In genomic region chr12:12837025-12837872, GRCh38 we compare ENCODE assay signal across 8 cellular contexts. TPM values are rescaled to one million over a fixed set of nuclear protein-coding genes. Genes with fewer than 3 reads are reported as not detected.
DNase-seq lines count a peak whose midpoint lies in the region; ATAC-seq and TF ChIP-seq lines count a peak whose summit lies in the region.

No MANE protein-coding gene starts in this region.

- H3K4me3 Mint-ChIP-seq in activated T-cell treated with anti-CD3 and anti-CD28 coated beads, Interleukin-2, amount 50 U/mL, for 4 hours: no peak overlapping the region

- H3K27me3 ChIP-seq in ovary (no peaks in the 10 kb centered on the region), aorta (ENCODE audit: control insufficient read depth in 1 of 2, insufficient read depth in 2 of 2, low read length in 1 of 2) (no peaks in the 10 kb centered on the region)

- H3K4me1 Mint-ChIP-seq in activated T-cell treated with anti-CD3 and anti-CD28 coated beads, Interleukin-2, amount 50 U/mL, for 4 hours (ENCODE audit: low read depth): peaks cover 30% of the 10 kb centered on the region

- TF ChIP-seq CTCF in foreskin fibroblast (IDR thresholded peaks at IDR 0.05; ENCODE audit: low read depth, low read length) (peak; percentile 46), ovary (IDR thresholded peaks at IDR 0.05) (peak; percentile 32 to 70 (median 61))

- H3K4me3 ChIP-seq in foreskin fibroblast (ENCODE audit: low read depth in 1 of 2, low read length in 2 of 2) (no peak overlapping the region), ovary (no peak overlapping the region), aorta (ENCODE audit: low read length in 2 of 2) (no peak overlapping the region)

- H3K9me3 ChIP-seq in ovary: no peaks in the 10 kb centered on the region
- H3K9me3 ChIP-seq in aorta (ENCODE audit: control insufficient read depth, low read length): no peaks in the 10 kb centered on the region

- ATAC-seq in HG02973 (IDR thresholded peaks at IDR 0.05; ENCODE audit: unreplicated experiment) (peak; percentile 56), aorta (ENCODE audit: low FRiP score) (peak; percentile 68), GM21526 (IDR thresholded peaks at IDR 0.05; ENCODE audit: low FRiP score, unreplicated experiment) (no peak)
- ATAC-seq in activated T-cell treated with anti-CD3 and anti-CD28 coated beads, Interleukin-2, amount 50 U/mL, for 4 hours: peak; percentile 95 to 96

- no peak for TF ChIP-seq POLR2A in ovary (IDR thresholded peaks at IDR 0.05)

- intact Hi-C loops in ovary (cut with DNase I) (loop anchor here in 3 of 4 donors (5.0 to 10.0 kb wide), 3 partner anchors 145 to 378 kb away; no protein-coding TSS in a partner anchor), aorta (cut with DNase I) (loop anchor here (2.0 to 5.0 kb wide), 3 partner anchors 50 to 146 kb away; no protein-coding TSS in a partner anchor)

- WGBS in ovary, 3 donors: 32 to 56% (median 49%) methylated on average over 15 of the region's 15 CpGs
- 31 to 46% methylated on average over 15 of the region's 15 CpGs for WGBS in aorta, 2 donors

- H3K4me1 ChIP-seq in ovary (ENCODE audit: insufficient read depth) (peaks cover 3% of the 10 kb centered on the region), aorta (ENCODE audit: control insufficient read depth in 1 of 2, insufficient read depth in 2 of 2, low read length in 2 of 2) (no peaks in the 10 kb centered on the region)

- no peaks in the 10 kb centered on the region for H3K27me3 Mint-ChIP-seq in activated T-cell treated with anti-CD3 and anti-CD28 coated beads, Interleukin-2, amount 50 U/mL, for 4 hours (ENCODE audit: low read depth)

- H3K36me3 Mint-ChIP-seq in activated T-cell treated with anti-CD3 and anti-CD28 coated beads, Interleukin-2, amount 50 U/mL, for 4 hours (ENCODE audit: insufficient read depth): peaks cover 17% of the 10 kb centered on the region

- TF ChIP-seq EP300 in ovary (IDR thresholded peaks at IDR 0.05): no peak

- H3K36me3 ChIP-seq in ovary (no peaks in the 10 kb centered on the region), aorta (ENCODE audit: control insufficient read depth in 1 of 2, insufficient read depth in 2 of 2, low read length in 1 of 2) (peaks cover 0 to 4% of the 10 kb centered on the region in 2 donors)

- peak; percentile 84 for DNase-seq in GM03348 (ENCODE audit: low spot score)
- DNase-seq in NOMO-1 treated with DMSO at 0.1 percent for 48 hours (lab: John Stamatoyannopoulos, UW; ENCODE audit: unreplicated experiment): peak; percentile 25
- peak; percentile 25 for DNase-seq in activated T-cell treated with anti-CD3 and anti-CD28 coated beads, Interleukin-2, amount 50 U/mL, for 4 hours
- peak; percentile 74 to 90 for DNase-seq in foreskin fibroblast
- peak; percentile 47 to 71 (median 62) for DNase-seq in ovary
- peak; percentile 71 to 79 for DNase-seq in aorta

- H3K27ac ChIP-seq in ovary (no peak overlapping the region), aorta (ENCODE audit: low read depth in 1 of 2, low read length in 2 of 2) (no peak overlapping the region)

- H3K9me3 Mint-ChIP-seq in activated T-cell treated with anti-CD3 and anti-CD28 coated beads, Interleukin-2, amount 50 U/mL, for 4 hours: no peaks in the 10 kb centered on the region

RNA-seq across cellular contexts. Expression of gene DDX47, which starts 24.1 kb away (rescaled TPM):
- total RNA-seq in activated T-cell treated with anti-CD3 and anti-CD28 coated beads, Interleukin-2, amount 50 U/mL, for 4 hours: 100 to 1,000 TPM; 128 to 141 (median 137) TPM
- total RNA-seq in ovary (10 to 100 TPM; 45.6 to 59.8 (median 52.3) TPM), aorta (10 to 100 TPM; 42.8 to 46.0 TPM)
- polyA plus RNA-seq in ovary (10 to 100 TPM; 38.6 to 71.7 TPM), aorta (10 to 100 TPM; 23.8 to 40.6 TPM)

RNA-seq across cellular contexts. Expression of gene APOLD1, which starts 51.8 kb away (rescaled TPM):
- total RNA-seq in activated T-cell treated with anti-CD3 and anti-CD28 coated beads, Interleukin-2, amount 50 U/mL, for 4 hours: 1 to 10 TPM; 1.2 to 1.6 (median 1.6) TPM
- 10 to 100 TPM in 4 of 7 donors, 1 to 10 TPM in 3; 2.7 to 20.7 (median 10.0) TPM for total RNA-seq in ovary
- 1 to 10 TPM; 6.1 to 7.3 TPM for polyA plus RNA-seq in ovary
- 10 to 100 TPM; 20.2 to 94.0 TPM for total RNA-seq in aorta
- polyA plus RNA-seq in aorta: under 1 TPM; 0.67 to 0.75 TPM

RNA-seq across cellular contexts. Expression of gene GPRC5A, which starts 54.1 kb away (rescaled TPM):
- total RNA-seq in activated T-cell treated with anti-CD3 and anti-CD28 coated beads, Interleukin-2, amount 50 U/mL, for 4 hours: under 1 TPM; 0.30 to 0.86 (median 0.50) TPM
- total RNA-seq in ovary (10 to 100 TPM; 24.1 to 71.5 (median 43.5) TPM), aorta (10 to 100 TPM; 36.6 to 86.0 TPM)
- polyA plus RNA-seq in ovary (1 to 10 TPM; 6.5 to 8.5 TPM), aorta (1 to 10 TPM; 4.6 to 8.4 TPM)

Comparison
In these comparisons a context has a peak if more than half of its experiments do, and no peak if none do; other contexts are left out.
1. DNase-seq: peak in every context shown above with its lines; median percentile 84 in GM03348; 82 in foreskin fibroblast; 75 in aorta; 62 in ovary; 25 in NOMO-1 treated with DMSO at 0.1 percent for 48 hours; 25 in activated T-cell treated with anti-CD3 and anti-CD28 coated beads, Interleukin-2, amount 50 U/mL, for 4 hours.
2. RNA of gene GPRC5A, which starts 54.1 kb away (total RNA-seq): 36.6 to 86.0 TPM in aorta and 24.1 to 71.5 TPM in ovary; 0.30 to 0.86 TPM in activated T-cell treated with anti-CD3 and anti-CD28 coated beads, Interleukin-2, amount 50 U/mL, for 4 hours; every median in the first group is over 10 times any median in the second.